ENCODE assay signal across 19 cellular contexts in the genomic region with DNA sequence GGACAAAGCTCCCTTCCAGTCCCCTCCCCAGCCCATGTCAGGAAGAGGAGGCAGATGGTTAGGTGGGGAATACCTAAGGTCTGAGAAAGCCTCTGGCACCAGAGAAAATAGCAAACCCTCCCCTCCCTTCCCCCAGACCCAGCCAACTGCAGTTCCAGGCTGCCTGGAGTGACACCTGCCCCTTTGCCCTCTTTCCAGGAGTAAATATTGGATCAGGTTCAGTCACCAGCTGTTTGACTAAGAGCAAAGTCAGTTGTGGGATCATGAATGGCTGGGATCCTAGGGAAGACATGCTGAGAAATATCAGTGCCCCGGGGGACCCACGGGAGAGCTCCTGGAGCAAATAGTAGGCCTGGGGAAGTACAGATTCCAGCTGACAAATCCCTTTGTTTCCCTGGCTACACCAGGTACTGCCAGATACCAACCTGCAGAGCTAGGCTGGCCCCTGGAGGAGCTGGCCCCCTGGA. TPM values are rescaled to one million over a fixed set of nuclear protein-coding genes. Genes with fewer than 3 reads are reported as not detected.
DNase-seq lines count a peak whose midpoint lies in the region; ATAC-seq lines count a peak whose summit lies in the region.
"Had no signal": no experiment of that assay in that cellular context is flagged by ENCODE, and none has a peak within 500 bp of the region (broad histone marks: within the 10 kb centered on the region; RNA-seq: fewer than 3 reads in every experiment).

No MANE protein-coding gene starts in this region.

- H3K27me3 ChIP-seq in right cardiac atrium (ENCODE audit: control insufficient read depth, insufficient read depth): no peaks in the 10 kb centered on the region
- H3K27me3 ChIP-seq: cardiac muscle cell, gastrocnemius medialis, sigmoid colon had no signal

- ATAC-seq in GM19023 (IDR thresholded peaks at IDR 0.05; ENCODE audit: unreplicated experiment) (no peak), right cardiac atrium (no peak)
- ATAC-seq: naive thymus-derived CD4-positive, alpha-beta T cell had no signal

- no peak overlapping the region for H3K27ac ChIP-seq in right cardiac atrium (ENCODE audit: low read length)
- H3K27ac ChIP-seq: cardiac muscle cell, gastrocnemius medialis had no signal

- H3K4me1 ChIP-seq in right cardiac atrium (ENCODE audit: control insufficient read depth, insufficient read depth, low read length): peaks cover 8% of the 10 kb centered on the region

- intact Hi-C loops in right cardiac atrium (cut with DNase I): no loop called here

- H3K4me3 ChIP-seq in right cardiac atrium (ENCODE audit: low read length): no peak overlapping the region
- H3K4me3 ChIP-seq: cardiac muscle cell, gastrocnemius medialis, sigmoid colon had no signal

- DNase-seq in COR-L47 (lab: John Stamatoyannopoulos, UW): peak; percentile 73
- DNase-seq in NCI-H1417 (lab: John Stamatoyannopoulos, UW): peak; percentile 74 to 96 (median 80)
- peak; percentile 70 for DNase-seq in NCI-H748 (lab: John Stamatoyannopoulos, UW; ENCODE audit: unreplicated experiment)
- peak; percentile 73 for DNase-seq in islet precursor cell
- no peak for DNase-seq in KG1 (lab: John Stamatoyannopoulos, UW)
- no peak for DNase-seq in right cardiac atrium
- DNase-seq in DMS53 treated with DMSO at 0.1 percent for 48 hours (lab: John Stamatoyannopoulos, UW; ENCODE audit: unreplicated experiment): no peak
- DNase-seq: activated CD8-positive, alpha-beta memory T cell treated with anti-CD3 and anti-CD28 coated beads for 24 hours; DND-41; gastrocnemius medialis; immature natural killer cell; naive thymus-derived CD4-positive, alpha-beta T cell; sigmoid colon; stimulated activated naive CD4-positive, alpha-beta T cell treated with Interleukin-2 at 50 U/mL for 16 hours; T1000 had no signal

- WGBS in right cardiac atrium: 36% methylated on average over 2 of the region's 2 CpGs

- no peaks in the 10 kb centered on the region for H3K9me3 ChIP-seq in right cardiac atrium (ENCODE audit: control insufficient read depth, low read length)
- H3K9me3 ChIP-seq: gastrocnemius medialis, sigmoid colon had no signal

RNA-seq across cellular contexts. Expression of a gene that starts 12.2 kb away (rescaled TPM):
- 100 to 1,000 TPM in 3 of 4 donors, 10 to 100 TPM in 1; 80.2 to 148 (median 141) TPM for total RNA-seq in right cardiac atrium
- 150 TPM for polyA plus RNA-seq in right cardiac atrium

RNA-seq across cellular contexts. Expression of a gene that starts 36.4 kb away (rescaled TPM):
- total RNA-seq in right cardiac atrium: under 1 TPM in 1 of 4 donors, not detected in 3; 0.09 TPM
- polyA plus RNA-seq in right cardiac atrium: 0.07 TPM
- total RNA-seq: gastrocnemius medialis, urinary bladder had no signal
- polyA plus RNA-seq: cardiac muscle cell, IgD-negative memory B cell, immature natural killer cell had no signal

Comparison
In these comparisons a context has a peak if more than half of its experiments do, and no peak if none do; other contexts are left out.
1. DNase-seq: peak in COR-L47 (single experiment), NCI-H1417 (3 of 3), NCI-H748 (single experiment) and islet precursor cell (single experiment); none in KG1 (single experiment), right cardiac atrium (0 of 3) and DMS53 treated with DMSO at 0.1 percent for 48 hours (single experiment).